38 cellular contexts compared by ENCODE assay signal in genomic region chr12:7303772-7304171, GRCh38. TPM values are rescaled to one million over a fixed set of nuclear protein-coding genes. Genes with fewer than 3 reads are reported as not detected.
"Had no signal": no experiment of that assay in that cellular context is flagged by ENCODE, and none has a peak within 500 bp of the region (broad histone marks: within the 10 kb centered on the region; RNA-seq: fewer than 3 reads in every experiment).

TSS of gene ACSM4 (plus strand) at chr12:7304072. CDS start at chr12:7304332, 260 bp downstream.

- H3K9me3 ChIP-seq: adrenal gland, body of pancreas, breast epithelium had no signal

- H3K4me1 Mint-ChIP-seq: activated B cell treated with CpG ODN at 0.5 μM for 24 hours; activated CD4-positive, alpha-beta T cell treated with anti-CD3 and anti-CD28 coated beads, Interleukin-2, amount 10 ng/mL, durations not matched to agents 24 days and 14 days; activated naive CD8-positive, alpha-beta T cell treated with anti-CD3 and anti-CD28 coated beads for 36 hours; activated T-helper 17 cell treated with anti-CD3 and anti-CD28 coated beads, Interleukin-2, amount 50 U/mL, for 72 hours had no signal

- H3K4me1 ChIP-seq: adrenal gland, body of pancreas, breast epithelium had no signal

- H3K36me3 ChIP-seq: adrenal gland, brain microvascular endothelial cell, breast epithelium had no signal

- H3K4me3 ChIP-seq: adrenal gland, body of pancreas, breast epithelium had no signal

- H3K27me3 ChIP-seq: adrenal gland, body of pancreas, breast epithelium had no signal

- H3K9me3 Mint-ChIP-seq: activated B cell treated with CpG ODN at 0.5 μM for 24 hours; activated CD4-positive, alpha-beta memory T cell treated with anti-CD3 and anti-CD28 coated beads for 36 hours; activated CD4-positive, alpha-beta T cell treated with anti-CD3 and anti-CD28 coated beads, Interleukin-2, amount 10 ng/mL, durations not matched to agents 24 days and 14 days; activated CD8-positive, alpha-beta T cell treated with anti-CD3 and anti-CD28 coated beads for 36 hours; activated naive CD4-positive, alpha-beta T cell treated with anti-CD3 and anti-CD28 coated beads for 36 hours; activated naive CD4-positive, alpha-beta T cell treated with anti-CD3 and anti-CD28 coated beads, Interleukin-2, amount 50 U/mL, for 72 hours; activated naive CD8-positive, alpha-beta T cell treated with anti-CD3 and anti-CD28 coated beads for 36 hours; activated T-cell treated with anti-CD3 and anti-CD28 coated beads, Interleukin-2, amount 50 U/mL, for 4 hours; activated T-cell treated with anti-CD3 and anti-CD28 coated beads, Interleukin-2, amount 50 U/mL, for 72 hours; activated T-helper 1 cell treated with anti-CD3 and anti-CD28 coated beads, Interleukin-12 subunit alpha, Interleukin-12 subunit beta, Interleukin-2, Interleukin-4 antibody, amounts not matched to agents 30 ng/mL and 10 ng/mL and 1 ng/mL, durations not matched to agents 14 hours and 24 hours and 36 hours; activated T-helper 17 cell treated with anti-CD3 and anti-CD28 coated beads, Interleukin-2, amount 50 U/mL, for 72 hours; T-helper 1 cell treated with Interleukin-12 subunit alpha and Interleukin-12 subunit beta and Interleukin-4 antibody, amounts not matched to agents 30 μg/mL and 1 μg/mL, for 36 hours; T-helper 2 cell treated with Interferon-gamma antibody and Interleukin-4, amounts not matched to agents 5 μg/mL and 100 μg/mL, for 36 hours had no signal

- ATAC-seq: activated CD8-positive, alpha-beta T cell treated with anti-CD3 and anti-CD28 coated beads for 36 hours; activated naive CD4-positive, alpha-beta T cell treated with anti-CD3 and anti-CD28 coated beads, Interleukin-2, amount 50 U/mL, for 72 hours; activated T-cell treated with anti-CD3 and anti-CD28 coated beads, Interleukin-2, amount 50 U/mL, for 4 hours; activated T-cell treated with anti-CD3 and anti-CD28 coated beads, Interleukin-2, amount 50 U/mL, for 72 hours; activated T-helper 17 cell treated with anti-CD3 and anti-CD28 coated beads, Interleukin-2, amount 50 U/mL, for 72 hours; body of pancreas had no signal

- H3K27ac ChIP-seq: adrenal gland, body of pancreas, brain microvascular endothelial cell, breast epithelium, VCaP had no signal

- H3K27ac Mint-ChIP-seq: activated B cell treated with CpG ODN at 0.5 μM for 24 hours; activated CD4-positive, alpha-beta memory T cell treated with anti-CD3 and anti-CD28 coated beads for 36 hours; activated CD4-positive, alpha-beta T cell treated with anti-CD3 and anti-CD28 coated beads, Interleukin-2, amount 10 ng/mL, durations not matched to agents 24 days and 14 days; activated CD8-positive, alpha-beta T cell treated with anti-CD3 and anti-CD28 coated beads for 36 hours; activated naive CD4-positive, alpha-beta T cell treated with anti-CD3 and anti-CD28 coated beads for 36 hours; activated naive CD4-positive, alpha-beta T cell treated with anti-CD3 and anti-CD28 coated beads, Interleukin-2, amount 50 U/mL, for 72 hours; activated naive CD8-positive, alpha-beta T cell treated with anti-CD3 and anti-CD28 coated beads for 36 hours; activated T-cell treated with anti-CD3 and anti-CD28 coated beads, Interleukin-2, amount 50 U/mL, for 72 hours; activated T-helper 1 cell treated with anti-CD3 and anti-CD28 coated beads, Interleukin-12 subunit alpha, Interleukin-12 subunit beta, Interleukin-2, Interleukin-4 antibody, amounts not matched to agents 30 ng/mL and 10 ng/mL and 1 ng/mL, durations not matched to agents 14 hours and 24 hours and 36 hours; activated T-helper 17 cell treated with anti-CD3 and anti-CD28 coated beads, Interleukin-2, amount 50 U/mL, for 72 hours; T-helper 1 cell treated with Interleukin-12 subunit alpha and Interleukin-12 subunit beta and Interleukin-4 antibody, amounts not matched to agents 30 μg/mL and 1 μg/mL, for 36 hours; T-helper 2 cell treated with Interferon-gamma antibody and Interleukin-4, amounts not matched to agents 5 μg/mL and 100 μg/mL, for 36 hours had no signal

- H3K4me3 Mint-ChIP-seq: activated B cell treated with CpG ODN at 0.5 μM for 24 hours; activated CD4-positive, alpha-beta memory T cell treated with anti-CD3 and anti-CD28 coated beads for 36 hours; activated CD4-positive, alpha-beta T cell treated with anti-CD3 and anti-CD28 coated beads, Interleukin-2, amount 10 ng/mL, durations not matched to agents 24 days and 14 days; activated CD8-positive, alpha-beta T cell treated with anti-CD3 and anti-CD28 coated beads for 36 hours; activated naive CD4-positive, alpha-beta T cell treated with anti-CD3 and anti-CD28 coated beads for 36 hours; activated naive CD8-positive, alpha-beta T cell treated with anti-CD3 and anti-CD28 coated beads for 36 hours; activated T-cell treated with anti-CD3 and anti-CD28 coated beads, Interleukin-2, amount 50 U/mL, for 4 hours; activated T-cell treated with anti-CD3 and anti-CD28 coated beads, Interleukin-2, amount 50 U/mL, for 72 hours; activated T-helper 1 cell treated with anti-CD3 and anti-CD28 coated beads, Interleukin-12 subunit alpha, Interleukin-12 subunit beta, Interleukin-2, Interleukin-4 antibody, amounts not matched to agents 30 ng/mL and 10 ng/mL and 1 ng/mL, durations not matched to agents 14 hours and 24 hours and 36 hours; activated T-helper 17 cell treated with anti-CD3 and anti-CD28 coated beads, Interleukin-2, amount 50 U/mL, for 72 hours; T-helper 1 cell treated with Interleukin-12 subunit alpha and Interleukin-12 subunit beta and Interleukin-4 antibody, amounts not matched to agents 30 μg/mL and 1 μg/mL, for 36 hours; T-helper 2 cell treated with Interferon-gamma antibody and Interleukin-4, amounts not matched to agents 5 μg/mL and 100 μg/mL, for 36 hours had no signal

- DNase-seq: activated B cell treated with CpG ODN at 0.5 μM for 24 hours; activated CD4-positive, alpha-beta memory T cell treated with anti-CD3 and anti-CD28 coated beads for 36 hours; activated CD4-positive, alpha-beta T cell treated with anti-CD3 and anti-CD28 coated beads for 4 hours; activated CD4-positive, alpha-beta T cell treated with anti-CD3 and anti-CD28 coated beads, Interleukin-2, amount 10 ng/mL, durations not matched to agents 24 days and 14 days; activated CD4-positive, alpha-beta T cell treated with anti-CD3 and anti-CD28 coated beads, Interleukin-2, amount 50 U/mL, for 1 hour; activated CD4-positive, alpha-beta T cell treated with anti-CD3 and anti-CD28 coated beads, Interleukin-2, amount 50 U/mL, for 4 hours; activated CD4-positive, CD25-positive, alpha-beta regulatory T cell treated with anti-CD3 and anti-CD28 coated beads, Interleukin-2, amount 50 U/mL, for 72 hours; activated CD8-positive, alpha-beta memory T cell treated with anti-CD3 and anti-CD28 coated beads, Interleukin-2, amount 50 U/mL, for 4 hours; activated CD8-positive, alpha-beta T cell treated with anti-CD3 and anti-CD28 coated beads for 36 hours; activated effector memory CD4-positive, alpha-beta T cell treated with anti-CD3 and anti-CD28 coated beads, Interleukin-2, amount 50 U/mL, for 16 hours; activated gamma-delta T cell treated with Interleukin-2 at 50 U/mL for 16 hours; activated naive CD4-positive, alpha-beta T cell; activated naive CD4-positive, alpha-beta T cell treated with anti-CD3 and anti-CD28 coated beads for 36 hours; activated naive CD4-positive, alpha-beta T cell treated with anti-CD3 and anti-CD28 coated beads, Interleukin-2, amount 50 U/mL, for 16 hours; activated naive CD8-positive, alpha-beta T cell treated with anti-CD3 and anti-CD28 coated beads for 36 hours; activated T-cell treated with anti-CD3 and anti-CD28 coated beads for 4 hours; activated T-cell treated with anti-CD3 and anti-CD28 coated beads, Interleukin-2, amount 50 U/mL, for 1 hour; activated T-cell treated with anti-CD3 and anti-CD28 coated beads, Interleukin-2, amount 50 U/mL, for 4 hours; activated T-cell treated with anti-CD3 and anti-CD28 coated beads, Interleukin-2, amount 50 U/mL, for 72 hours; adrenal gland; amniotic stem cell; aorta; body of pancreas; central memory CD4-positive, alpha-beta T cell; T-helper 1 cell; T-helper 2 cell; T-helper 9 cell had no signal

- H3K36me3 Mint-ChIP-seq: activated CD4-positive, alpha-beta memory T cell treated with anti-CD3 and anti-CD28 coated beads for 36 hours; activated naive CD4-positive, alpha-beta T cell treated with anti-CD3 and anti-CD28 coated beads, Interleukin-2, amount 50 U/mL, for 72 hours; activated naive CD8-positive, alpha-beta T cell treated with anti-CD3 and anti-CD28 coated beads for 36 hours had no signal

RNA-seq across cellular contexts. Expression of gene ACSM4, which starts in this region (rescaled TPM):
- total RNA-seq: activated B cell treated with CpG ODN at 0.5 μM for 24 hours; activated CD4-positive, alpha-beta memory T cell treated with anti-CD3 and anti-CD28 coated beads for 36 hours; activated CD4-positive, alpha-beta T cell treated with anti-CD3 and anti-CD28 coated beads, Interleukin-2, amount 10 ng/mL, durations not matched to agents 24 days and 14 days; activated CD8-positive, alpha-beta memory T cell treated with anti-CD3 and anti-CD28 coated beads for 36 hours; activated CD8-positive, alpha-beta T cell treated with anti-CD3 and anti-CD28 coated beads for 36 hours; activated naive CD4-positive, alpha-beta T cell treated with anti-CD3 and anti-CD28 coated beads for 36 hours; activated naive CD4-positive, alpha-beta T cell treated with anti-CD3 and anti-CD28 coated beads, Interleukin-2, amount 50 U/mL, for 72 hours; activated naive CD8-positive, alpha-beta T cell treated with anti-CD3 and anti-CD28 coated beads for 36 hours; activated T-cell treated with anti-CD3 and anti-CD28 coated beads, Interleukin-2, amount 50 U/mL, for 4 hours; activated T-cell treated with anti-CD3 and anti-CD28 coated beads, Interleukin-2, amount 50 U/mL, for 72 hours; activated T-helper 1 cell treated with anti-CD3 and anti-CD28 coated beads, Interleukin-12 subunit alpha, Interleukin-12 subunit beta, Interleukin-2, Interleukin-4 antibody, amounts not matched to agents 30 ng/mL and 10 ng/mL and 1 ng/mL, durations not matched to agents 14 hours and 24 hours and 36 hours; activated T-helper 17 cell treated with anti-CD3 and anti-CD28 coated beads, Interleukin-2, amount 50 U/mL, for 72 hours; adrenal gland; aorta; astrocyte; body of pancreas; breast epithelium; cardiac septum had no signal
- polyA plus RNA-seq: adrenal gland, aorta had no signal
